ENCODE assay signal across 1 cellular context in the genomic region with DNA sequence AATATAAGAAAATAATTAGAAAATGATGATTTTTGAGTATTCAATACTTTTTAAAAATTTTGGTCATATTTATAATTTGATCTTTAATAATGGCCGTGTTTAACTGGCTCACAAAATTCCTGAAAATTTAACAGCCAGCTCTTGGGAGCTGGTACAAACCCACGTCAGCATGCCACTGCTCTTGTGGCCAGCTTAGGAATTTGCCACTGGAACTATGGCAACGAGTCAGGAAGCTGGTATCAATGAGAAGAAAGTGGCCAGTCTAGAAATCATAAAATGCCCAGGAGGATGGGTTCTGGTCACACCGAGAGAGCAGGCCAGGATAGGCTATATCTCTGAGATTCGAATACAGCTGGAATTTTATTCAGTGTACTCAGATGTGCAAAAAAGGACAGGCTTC.
TF ChIP-seq lines count a peak whose summit lies in the region.

No MANE protein-coding gene starts in this region.

TF ChIP-seq in H1, 55 proteins besides CTCF, POLR2A, EP300 and RAD21 (continued from another document):
- TF ChIP-seq EGR1 (IDR thresholded peaks at IDR 0.05; ENCODE audit: borderline replicate concordance, low read depth, low read length): peak; percentile 37; the same call in 1 of the 2 replicates
